Comparison of ENCODE assay signal across 2 cellular contexts in genomic region chr1:225849905-225850304, GRCh38.
TF ChIP-seq lines count a peak whose summit lies in the region.

No MANE protein-coding gene starts in this region.

TF ChIP-seq in SK-N-SH, 30 proteins besides CTCF, POLR2A, EP300 and RAD21 (continued from another document):
- TF ChIP-seq ZBTB33 (IDR thresholded peaks at IDR 0.05; ENCODE audit: borderline replicate concordance, low read depth) (no peak), GATA2 (CRISPR knock-in tag; IDR thresholded peaks at IDR 0.05) (no peak), TCF12 (IDR thresholded peaks at IDR 0.05) (no peak), REST (IDR thresholded peaks at IDR 0.05; ENCODE audit: low read depth, low read length) (no peak), MAX (IDR thresholded peaks at IDR 0.05; ENCODE audit: low read depth) (no peak), SMC3 (IDR thresholded peaks at IDR 0.05; ENCODE audit: low read depth, low read length) (no peak), RCOR1 (IDR thresholded peaks at IDR 0.05; ENCODE audit: low read length) (no peak)

TF ChIP-seq in SK-N-SH treated with all-trans-retinoic acid at 6 μM for 48 hours, 23 proteins besides CTCF, POLR2A, EP300 and RAD21 (continued from another document):
- no peak for TF ChIP-seq TSHZ2 (CRISPR knock-in tag; IDR thresholded peaks at IDR 0.05)
- no peak for TF ChIP-seq ZC3H10 (CRISPR knock-in tag; IDR thresholded peaks at IDR 0.05)
- TF ChIP-seq RARB (CRISPR knock-in tag; IDR thresholded peaks at IDR 0.05), result no peak
- TF ChIP-seq GLIS3 (CRISPR knock-in tag; IDR thresholded peaks at IDR 0.05), result no peak
- TF ChIP-seq ZFP3 (CRISPR knock-in tag; IDR thresholded peaks at IDR 0.05), result no peak
- TF ChIP-seq ARNTL (CRISPR knock-in tag; IDR thresholded peaks at IDR 0.05; ENCODE audit: borderline replicate concordance, low read depth), result no peak
- TF ChIP-seq SNAI2 (CRISPR knock-in tag; IDR thresholded peaks at IDR 0.05), result no peak
TF ChIP-seq in SK-N-SH treated with all-trans-retinoic acid at 6 μM for 48 hours: peak in this region for 0.
